In genomic region chr5:39520232-39520572, GRCh38 we compare ENCODE assay signal across 9 cellular contexts.
DNase-seq lines count a peak whose midpoint lies in the region; ATAC-seq, FAIRE-seq and TF ChIP-seq lines count a peak whose summit lies in the region.
"Had no signal": no experiment of that assay in that cellular context is flagged by ENCODE, and none has a peak within 500 bp of the region (broad histone marks: within the 10 kb centered on the region; RNA-seq: fewer than 3 reads in every experiment).

No MANE protein-coding gene starts in this region.

- intact Hi-C loops in ascending aorta (cut with DNase I) (loop anchor here (5.0 kb wide), 2 partner anchors 98 to 123 kb away; partner anchors contain the start of gene DAB2), spleen (cut with DNase I; ENCODE audit: low total_unique reads) (no loop called here)

- H2AFZ ChIP-seq in hepatocyte, result no peak overlapping the region

- TF ChIP-seq POLR2A in H54 (IDR thresholded peaks at IDR 0.05; ENCODE audit: low read depth, low read length) (no peak), spleen (IDR thresholded peaks at IDR 0.05) (no peak)

- WGBS in hepatocyte (ENCODE audit: low lambda C conversion rate, missing lambda C conversion rate), result 71% methylated on average over 3 of the region's 3 CpGs
- 20 to 64% (median 26%) methylated on average over 3 of the region's 3 CpGs for WGBS in spleen, 5 donors

- H3K36me3 ChIP-seq in ascending aorta (no peaks in the 10 kb centered on the region), hepatocyte (replicated peaks; ENCODE audit: insufficient read depth, low read depth) (no peaks in the 10 kb centered on the region), spleen (no peaks in the 10 kb centered on the region)

- H4K20me1 ChIP-seq in hepatocyte (ENCODE audit: insufficient read depth, poor library complexity, severe bottlenecking), result no peaks in the 10 kb centered on the region

- H3K9me3 ChIP-seq in ascending aorta, result no peaks in the 10 kb centered on the region
- no peaks in the 10 kb centered on the region for H3K9me3 ChIP-seq in hepatocyte (ENCODE audit: low read depth)
- H3K9me3 ChIP-seq in spleen, result peaks cover 0 to 6% (median 0%) of the 10 kb centered on the region in 8 donors

- ATAC-seq in GM19328 (IDR thresholded peaks at IDR 0.05; ENCODE audit: unreplicated experiment), result no peak

- H3K4me1 ChIP-seq in ascending aorta (peaks cover 5 to 18% of the 10 kb centered on the region in 2 donors), hepatocyte (ENCODE audit: insufficient read depth) (peaks cover 4% of the 10 kb centered on the region), spleen (peaks cover 0 to 12% (median 5%) of the 10 kb centered on the region in 6 donors)

- DNase-seq in H54 (ENCODE audit: insufficient read length, low spot score) (no peak), ascending aorta (ENCODE audit: low spot score in 2 of 2) (no peak), hepatocyte (ENCODE audit: low spot score) (peak; percentile 19), spleen (no peak), MV-4-11 (lab: John Stamatoyannopoulos, UW) (no peak), globus pallidus (ENCODE audit: low spot score) (no peak), NCI-H526 treated with DMSO at 0.1 percent for 48 hours (lab: John Stamatoyannopoulos, UW) (no peak)
- DNase-seq: activated CD4-positive, alpha-beta memory T cell treated with anti-CD3 and anti-CD28 coated beads, Interleukin-2, amount 10 ng/mL, durations not matched to agents 7 days and 5 days had no signal

- H3K4me3 ChIP-seq in ascending aorta (no peak overlapping the region), hepatocyte (no peak overlapping the region), spleen (no peak overlapping the region)

- FAIRE-seq in H54 (lab: Jason Lieb, UNC), result peak; percentile 99

- no peak overlapping the region for H3K4me2 ChIP-seq in hepatocyte

- H3K27me3 ChIP-seq in ascending aorta (no peaks in the 10 kb centered on the region), hepatocyte (no peaks in the 10 kb centered on the region), spleen (replicated peaks in 1 of 7) (no peaks in the 10 kb centered on the region)

- TF ChIP-seq CTCF in ascending aorta (IDR thresholded peaks at IDR 0.05), result no peak
- no peak for TF ChIP-seq CTCF in hepatocyte (IDR thresholded peaks at IDR 0.05; ENCODE audit: poor library complexity)
- no peak for TF ChIP-seq CTCF in spleen (IDR thresholded peaks at IDR 0.05 in 8 of 11, conservative IDR thresholded peaks at IDR 0.05 in 3 of 11)

- H3K9me2 ChIP-seq in hepatocyte (replicated peaks; ENCODE audit: insufficient read depth), result no peaks in the 10 kb centered on the region

- H3K79me2 ChIP-seq in hepatocyte, result no peaks in the 10 kb centered on the region

- H3K27ac ChIP-seq in ascending aorta, result peak overlapping the region; percentile 50 to 51
- peak overlapping the region; percentile 27 for H3K27ac ChIP-seq in hepatocyte
- H3K27ac ChIP-seq in spleen, result peak overlapping the region; percentile 9 to 73 (median 63)
